In genomic region chr5:74169704-74170103, GRCh38 we compare ENCODE assay signal across 2 cellular contexts.
TF ChIP-seq lines count a peak whose summit lies in the region.

No MANE protein-coding gene starts in this region.

TF ChIP-seq in A549, 52 proteins besides CTCF, POLR2A, EP300 and RAD21 (continued from another document):
- TF ChIP-seq, protein P1, sequence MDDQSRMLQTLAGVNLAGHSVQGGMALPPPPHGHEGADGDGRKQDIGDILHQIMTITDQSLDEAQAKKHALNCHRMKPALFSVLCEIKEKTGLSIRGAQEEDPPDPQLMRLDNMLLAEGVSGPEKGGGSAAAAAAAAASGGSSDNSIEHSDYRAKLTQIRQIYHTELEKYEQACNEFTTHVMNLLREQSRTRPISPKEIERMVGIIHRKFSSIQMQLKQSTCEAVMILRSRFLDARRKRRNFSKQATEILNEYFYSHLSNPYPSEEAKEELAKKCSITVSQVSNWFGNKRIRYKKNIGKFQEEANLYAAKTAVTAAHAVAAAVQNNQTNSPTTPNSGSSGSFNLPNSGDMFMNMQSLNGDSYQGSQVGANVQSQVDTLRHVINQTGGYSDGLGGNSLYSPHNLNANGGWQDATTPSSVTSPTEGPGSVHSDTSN (IDR thresholded peaks at IDR 0.05): no peak
- TF ChIP-seq ZNF302 (CRISPR knock-in tag; IDR thresholded peaks at IDR 0.05) (no peak), NPAS2 (CRISPR knock-in tag; IDR thresholded peaks at IDR 0.05; ENCODE audit: borderline replicate concordance) (no peak)
TF ChIP-seq in A549: peak in this region for 1.

TF ChIP-seq in SK-N-SH, 30 proteins besides CTCF, POLR2A, EP300 and RAD21 (continued from another document):
- TF ChIP-seq USF2 (IDR thresholded peaks at IDR 0.05; ENCODE audit: borderline replicate concordance, low read depth, low read length): no peak
- no peak for TF ChIP-seq TEAD4 (IDR thresholded peaks at IDR 0.05; ENCODE audit: borderline replicate concordance, insufficient read depth)
- TF ChIP-seq TCF12 (IDR thresholded peaks at IDR 0.05): peak; percentile 43; the same call in 1 of the 2 replicates
- peak; percentile 56 for TF ChIP-seq NFIC (IDR thresholded peaks at IDR 0.05; ENCODE audit: borderline replicate concordance)
